10 cellular contexts compared by ENCODE assay signal in the genomic region with DNA sequence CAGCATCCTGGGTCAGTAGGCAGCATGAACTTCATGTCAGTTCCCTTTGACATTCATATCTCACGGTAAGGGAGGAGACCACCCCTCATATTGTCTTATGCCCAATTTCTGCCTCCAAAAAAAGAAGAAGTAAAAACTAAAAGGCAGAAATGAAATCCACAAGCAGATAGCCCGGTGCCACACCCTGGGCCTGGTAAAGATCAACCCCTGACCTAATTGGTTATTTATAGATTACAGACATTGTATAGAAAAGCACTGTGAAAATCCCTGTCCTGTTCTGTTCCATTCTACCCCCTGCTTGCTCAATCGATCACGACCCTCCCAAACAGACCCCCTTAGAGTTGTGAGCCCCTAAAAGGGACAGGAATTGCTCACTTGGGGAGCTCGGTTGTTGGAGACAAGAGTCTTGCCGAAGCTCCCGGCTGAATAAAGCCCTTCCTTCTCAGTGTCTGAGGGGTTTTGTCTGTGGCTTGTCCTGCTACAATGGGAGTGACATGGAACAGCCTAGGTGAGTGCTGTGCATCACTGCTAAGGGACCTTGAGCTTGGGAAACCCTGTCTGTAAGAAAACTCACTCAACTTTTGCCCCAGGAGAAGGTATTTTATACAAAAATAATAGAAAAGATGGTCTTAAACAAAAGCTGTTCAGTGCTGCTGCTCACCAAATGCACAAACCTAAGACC. TPM values are rescaled to one million over a fixed set of nuclear protein-coding genes. Genes with fewer than 3 reads are reported as not detected.
A peak's percentile ranks its signal among the peaks of the same experiment; 100 is the strongest.
DNase-seq lines count a peak whose midpoint lies in the region; ATAC-seq and TF ChIP-seq lines count a peak whose summit lies in the region.
"Had no signal": no experiment of that assay in that cellular context is flagged by ENCODE, and none has a peak within 500 bp of the region (broad histone marks: within the 10 kb centered on the region; RNA-seq: fewer than 3 reads in every experiment).

No MANE protein-coding gene starts in this region.

- TF ChIP-seq CTCF in GM06990 (IDR thresholded peaks at IDR 0.05; ENCODE audit: insufficient read depth, low read length, poor library complexity, severe bottlenecking) (no peak), psoas muscle (IDR thresholded peaks at IDR 0.05) (no peak)

- intact Hi-C loops in psoas muscle (cut with DNase I), result no loop called here

- no peaks in the 10 kb centered on the region for H3K27me3 Mint-ChIP-seq in central memory CD8-positive, alpha-beta T cell

- H3K4me1 Mint-ChIP-seq in central memory CD8-positive, alpha-beta T cell, result peaks cover 54% of the 10 kb centered on the region

- H3K27ac ChIP-seq in psoas muscle, result peak overlapping the region; percentile 88

- H3K36me3 ChIP-seq in GM06990 (ENCODE audit: control insufficient read depth, insufficient read depth, low read length) (no peaks in the 10 kb centered on the region), psoas muscle (ENCODE audit: insufficient read depth in 1 of 2, low read depth in 1 of 2) (no peaks in the 10 kb centered on the region)

- ATAC-seq in central memory CD8-positive, alpha-beta T cell (replicated peaks; ENCODE audit: extremely low read depth, poor library complexity, severe bottlenecking), result no peak
- ATAC-seq in psoas muscle (peak in 3 of 4 donors; percentile 43 to 44 (median 44)), GM21515 (IDR thresholded peaks at IDR 0.05; ENCODE audit: unreplicated experiment) (no peak)

- WGBS in psoas muscle, 3 donors, result 34 to 46% (median 39%) methylated on average over 7 of the region's 7 CpGs

- peaks cover 11% of the 10 kb centered on the region for H3K36me3 Mint-ChIP-seq in central memory CD8-positive, alpha-beta T cell (ENCODE audit: insufficient read depth)

- H3K4me3 ChIP-seq in GM06990 (replicated peaks; ENCODE audit: low read depth, low read length) (peak overlapping the region; percentile 36), psoas muscle (peak overlapping the region; percentile 43)

- H3K4me3 Mint-ChIP-seq in central memory CD8-positive, alpha-beta T cell, result peak overlapping the region; percentile 48

- no peaks in the 10 kb centered on the region for H3K9me3 ChIP-seq in psoas muscle

- no peaks in the 10 kb centered on the region for H3K9me3 Mint-ChIP-seq in central memory CD8-positive, alpha-beta T cell

- H3K4me1 ChIP-seq in psoas muscle, result peaks cover 91% of the 10 kb centered on the region

- DNase-seq in GM06990 (ENCODE audit: extremely low read depth, insufficient read length), result no peak
- peak; percentile 49 for DNase-seq in MV-4-11 (lab: John Stamatoyannopoulos, UW)
- DNase-seq in central memory CD8-positive, alpha-beta T cell (ENCODE audit: low spot score in 2 of 2), result no peak
- no peak for DNase-seq in psoas muscle
- DNase-seq in mucosa of gallbladder (ENCODE audit: low spot score), result no peak
- no peak for DNase-seq in GF-D8 (lab: John Stamatoyannopoulos, UW)
- no peak for DNase-seq in activated CD4-positive, alpha-beta T cell treated with anti-CD3 and anti-CD28 coated beads, Interleukin-2, amount 50 U/mL, for 48 hours
- DNase-seq: effector CD8-positive, alpha-beta T cell; NCI-H2081 had no signal

- peak overlapping the region; percentile 14 for H3K27ac Mint-ChIP-seq in central memory CD8-positive, alpha-beta T cell (ENCODE audit: low read depth)

- H3K27me3 ChIP-seq in GM06990 (replicated peaks; ENCODE audit: control insufficient read depth, insufficient read depth, low read length), result no peaks in the 10 kb centered on the region
- H3K27me3 ChIP-seq in psoas muscle (ENCODE audit: insufficient read depth in 3 of 3, low read length in 2 of 3), result no peaks in the 10 kb centered on the region

RNA-seq across cellular contexts. Expression of gene NDUFV2, which starts 11.1 kb away (rescaled TPM):
- total RNA-seq in psoas muscle, result 100 to 1,000 TPM; 312 to 467 (median 328) TPM
- 100 to 1,000 TPM; 451 to 565 (median 547) TPM for polyA plus RNA-seq in psoas muscle
- total RNA-seq in mucosa of gallbladder, result 106 TPM

RNA-seq across cellular contexts. Expression of gene ANKRD12, which starts 23.0 kb away (rescaled TPM):
- total RNA-seq in psoas muscle (10 to 100 TPM; 36.7 to 49.0 (median 44.4) TPM), mucosa of gallbladder (62.8 TPM)
- polyA plus RNA-seq in psoas muscle, result 10 to 100 TPM in 1 of 3 donors, 1 to 10 TPM in 2; 5.7 to 12.0 (median 5.9) TPM

Comparison
In these comparisons a context has a peak if more than half of its experiments do, and no peak if none do; other contexts are left out.
1. ATAC-seq: peak in psoas muscle (3 of 4); none in central memory CD8-positive, alpha-beta T cell (single experiment) and GM21515 (single experiment).